ENCODE assay signal across 9 cellular contexts in genomic region chr20:3766381-3766780, GRCh38. TPM values are rescaled to one million over a fixed set of nuclear protein-coding genes. Genes with fewer than 3 reads are reported as not detected.
DNase-seq lines count a peak whose midpoint lies in the region; ATAC-seq and TF ChIP-seq lines count a peak whose summit lies in the region.
"Had no signal": no experiment of that assay in that cellular context is flagged by ENCODE, and none has a peak within 500 bp of the region (broad histone marks: within the 10 kb centered on the region; RNA-seq: fewer than 3 reads in every experiment).

No MANE protein-coding gene starts in this region.

- H3K4me1 Mint-ChIP-seq in activated CD4-positive, alpha-beta memory T cell treated with anti-CD3 and anti-CD28 coated beads, Interleukin-2, amount 10 ng/mL, durations not matched to agents 7 days and 5 days: peaks cover 28% of the 10 kb centered on the region

- H3K27me3 Mint-ChIP-seq in activated CD4-positive, alpha-beta memory T cell treated with anti-CD3 and anti-CD28 coated beads, Interleukin-2, amount 10 ng/mL, durations not matched to agents 7 days and 5 days: no peaks in the 10 kb centered on the region

- peak overlapping the region; percentile 96 for H3K4me2 ChIP-seq in smooth muscle cell

- TF ChIP-seq POLR2A in testis (IDR thresholded peaks at IDR 0.05): no peak

- H2AFZ ChIP-seq in smooth muscle cell (ENCODE audit: low read depth): no peak overlapping the region

- peak overlapping the region; percentile 87 for H3K27ac ChIP-seq in left ventricle myocardium inferior (replicated peaks)
- H3K27ac ChIP-seq in smooth muscle cell (ENCODE audit: low read depth): no peak overlapping the region
- H3K27ac ChIP-seq in testis: no peak overlapping the region

- H3K27ac Mint-ChIP-seq in activated CD4-positive, alpha-beta memory T cell treated with anti-CD3 and anti-CD28 coated beads, Interleukin-2, amount 10 ng/mL, durations not matched to agents 7 days and 5 days: no peak overlapping the region

- H3K9ac ChIP-seq in smooth muscle cell (ENCODE audit: low read depth): no peak overlapping the region

- H3K4me3 ChIP-seq in HFF-Myc (replicated peaks; ENCODE audit: low read depth, low read length) (peak overlapping the region; percentile 97), left ventricle myocardium inferior (peak overlapping the region; percentile 79), smooth muscle cell (no peak overlapping the region), testis (peak overlapping the region in 1 of 2 donors; percentile 73)

- no peaks in the 10 kb centered on the region for H4K20me1 ChIP-seq in smooth muscle cell (ENCODE audit: low read depth)

- intact Hi-C loops in left ventricle myocardium inferior (cut with micrococcal nuclease): no loop called here
- intact Hi-C loops in testis (cut with DNase I; ENCODE audit: low total_unique reads): no loop called here

- no peak for DNase-seq in HFF-Myc (ENCODE audit: extremely low read depth, low read depth)
- no peak for DNase-seq in activated CD4-positive, alpha-beta memory T cell treated with anti-CD3 and anti-CD28 coated beads, Interleukin-2, amount 10 ng/mL, durations not matched to agents 7 days and 5 days
- no peak for DNase-seq in left ventricle myocardium inferior
- no peak for DNase-seq in smooth muscle cell (lab: John Stamatoyannopoulos, UW; ENCODE audit: unreplicated experiment)
- DNase-seq in testis: no peak
- DNase-seq in Ammon's horn (ENCODE audit: low spot score): no peak
- DNase-seq: islet precursor cell had no signal

- H3K4me3 Mint-ChIP-seq in activated CD4-positive, alpha-beta memory T cell treated with anti-CD3 and anti-CD28 coated beads, Interleukin-2, amount 10 ng/mL, durations not matched to agents 7 days and 5 days: peak overlapping the region; percentile 83

- H3K9me3 Mint-ChIP-seq in activated CD4-positive, alpha-beta memory T cell treated with anti-CD3 and anti-CD28 coated beads, Interleukin-2, amount 10 ng/mL, durations not matched to agents 7 days and 5 days: no peaks in the 10 kb centered on the region

- WGBS in smooth muscle cell (ENCODE audit: low lambda C conversion rate): 78% methylated on average over 1 of the region's 1 CpG
- WGBS in testis, 2 donors: 0 to 21% methylated on average over 1 of the region's 1 CpG

- ATAC-seq in GM19351 (IDR thresholded peaks at IDR 0.05; ENCODE audit: unreplicated experiment) (no peak), GM21381 (IDR thresholded peaks at IDR 0.05; ENCODE audit: unreplicated experiment) (no peak)

- POLR2A ChIA-PET in activated CD4-positive, alpha-beta memory T cell treated with anti-CD3 and anti-CD28 coated beads, Interleukin-2, amount 10 ng/mL, durations not matched to agents 7 days and 5 days (lab: Charles Lee): interaction anchor here (0.6 to 5.2 kb wide), 6 partner anchors 10 to 122 kb away, joined by 3 to 64 read pairs (median 6); partner anchors contain the start of genes AP5S1, CDC25B, CENPB and SPEF1

- H3K9me3 ChIP-seq in left ventricle myocardium inferior (replicated peaks): no peaks in the 10 kb centered on the region
- H3K9me3 ChIP-seq in smooth muscle cell (replicated peaks; ENCODE audit: low read depth): no peaks in the 10 kb centered on the region
- H3K9me3 ChIP-seq in testis: no peaks in the 10 kb centered on the region

- H3F3A ChIP-seq in smooth muscle cell (ENCODE audit: low read depth): no peaks in the 10 kb centered on the region

- CTCF ChIA-PET in activated CD4-positive, alpha-beta memory T cell treated with anti-CD3 and anti-CD28 coated beads, Interleukin-2, amount 10 ng/mL, durations not matched to agents 7 days and 5 days (lab: Charles Lee): interaction anchor here (0.9 to 4.5 kb wide), 7 partner anchors 9 to 219 kb away, joined by 3 to 43 read pairs (median 5); partner anchors contain the start of genes AP5S1 and CENPB

- H3K27me3 ChIP-seq in left ventricle myocardium inferior (ENCODE audit: low read depth) (no peaks in the 10 kb centered on the region), smooth muscle cell (ENCODE audit: low read depth) (no peaks in the 10 kb centered on the region), testis (no peaks in the 10 kb centered on the region)

- peaks cover 37% of the 10 kb centered on the region for H3K4me1 ChIP-seq in left ventricle myocardium inferior
- H3K4me1 ChIP-seq in smooth muscle cell (ENCODE audit: low read depth): peaks cover 14% of the 10 kb centered on the region
- H3K4me1 ChIP-seq in testis: peaks cover 8% of the 10 kb centered on the region

- H3K36me3 ChIP-seq in left ventricle myocardium inferior: no peaks in the 10 kb centered on the region
- H3K36me3 ChIP-seq in smooth muscle cell (ENCODE audit: low read depth): no peaks in the 10 kb centered on the region
- no peaks in the 10 kb centered on the region for H3K36me3 ChIP-seq in testis (ENCODE audit: low read depth, missing control alignments)

- H3K36me3 Mint-ChIP-seq in activated CD4-positive, alpha-beta memory T cell treated with anti-CD3 and anti-CD28 coated beads, Interleukin-2, amount 10 ng/mL, durations not matched to agents 7 days and 5 days (ENCODE audit: low read depth): no peaks in the 10 kb centered on the region

- TF ChIP-seq CTCF in HFF-Myc (IDR thresholded peaks at IDR 0.05; ENCODE audit: low read depth, low read length, missing control alignments) (no peak), left ventricle myocardium inferior (IDR thresholded peaks at IDR 0.05; ENCODE audit: borderline replicate concordance) (no peak), smooth muscle cell (IDR thresholded peaks at IDR 0.05; ENCODE audit: borderline replicate concordance, insufficient read depth, poor library complexity, severe bottlenecking) (no peak), testis (IDR thresholded peaks at IDR 0.05) (no peak)

- H3K79me2 ChIP-seq in smooth muscle cell (ENCODE audit: low read depth): no peaks in the 10 kb centered on the region

RNA-seq across cellular contexts. Expression of gene ADISSP, which starts 1.2 kb away (rescaled TPM):
- 10 to 100 TPM; 20.7 to 23.4 TPM for total RNA-seq in activated CD4-positive, alpha-beta memory T cell treated with anti-CD3 and anti-CD28 coated beads, Interleukin-2, amount 10 ng/mL, durations not matched to agents 7 days and 5 days
- total RNA-seq in left ventricle myocardium inferior (10.2 TPM), smooth muscle cell (7.6 and 11.8 TPM in 2 replicates), testis (10 to 100 TPM; 17.6 to 19.7 TPM)
- polyA plus RNA-seq in smooth muscle cell (33.4 and 46.7 TPM in 2 replicates), testis (ENCODE audit: insufficient read depth, low read depth, low replicate concordance) (36.5 TPM)

RNA-seq across cellular contexts. Expression of gene SPEF1, which starts 14.9 kb away (rescaled TPM):
- not detected for total RNA-seq in activated CD4-positive, alpha-beta memory T cell treated with anti-CD3 and anti-CD28 coated beads, Interleukin-2, amount 10 ng/mL, durations not matched to agents 7 days and 5 days
- total RNA-seq in left ventricle myocardium inferior (0.33 TPM), smooth muscle cell (0.36 and 0.72 TPM in 2 replicates), testis (10 to 100 TPM in 1 of 2 donors, 1 to 10 TPM in 1; 9.8 to 12.1 TPM)
- polyA plus RNA-seq in smooth muscle cell (0.32 and 0.47 TPM in 2 replicates), testis (ENCODE audit: insufficient read depth, low read depth, low replicate concordance) (28.8 TPM)

RNA-seq across cellular contexts. Expression of gene CENPB, which starts 20.2 kb away (rescaled TPM):
- total RNA-seq in activated CD4-positive, alpha-beta memory T cell treated with anti-CD3 and anti-CD28 coated beads, Interleukin-2, amount 10 ng/mL, durations not matched to agents 7 days and 5 days: 10 to 100 TPM; 67.0 to 68.0 TPM
- 70.7 TPM for total RNA-seq in left ventricle myocardium inferior
- 23.6 TPM in 2 replicates for total RNA-seq in smooth muscle cell
- polyA plus RNA-seq in smooth muscle cell: 10.4 and 13.4 TPM in 2 replicates
- total RNA-seq in testis: 10 to 100 TPM; 32.2 to 44.1 TPM
- polyA plus RNA-seq in testis (ENCODE audit: insufficient read depth, low read depth, low replicate concordance): 24.8 TPM

RNA-seq across cellular contexts. Expression of gene CDC25B, which starts 29.7 kb away (rescaled TPM):
- total RNA-seq in activated CD4-positive, alpha-beta memory T cell treated with anti-CD3 and anti-CD28 coated beads, Interleukin-2, amount 10 ng/mL, durations not matched to agents 7 days and 5 days: 100 to 1,000 TPM; 452 to 454 TPM
- total RNA-seq in left ventricle myocardium inferior (8.1 TPM), smooth muscle cell (9.5 and 14.7 TPM in 2 replicates), testis (10 to 100 TPM; 25.4 to 45.6 TPM)
- polyA plus RNA-seq in smooth muscle cell (11.1 and 14.8 TPM in 2 replicates), testis (ENCODE audit: insufficient read depth, low read depth, low replicate concordance) (14.4 TPM)

RNA-seq across cellular contexts. Expression of gene HSPA12B, which starts 33.9 kb away (rescaled TPM):
- total RNA-seq in activated CD4-positive, alpha-beta memory T cell treated with anti-CD3 and anti-CD28 coated beads, Interleukin-2, amount 10 ng/mL, durations not matched to agents 7 days and 5 days: under 1 TPM in 1 of 2 experiments, not detected in 1; 0.08 TPM
- 12.5 TPM for total RNA-seq in left ventricle myocardium inferior
- 0.04 and 0.40 TPM in 2 replicates for total RNA-seq in smooth muscle cell
- polyA plus RNA-seq in smooth muscle cell: 0.72 and 1.0 TPM in 2 replicates
- total RNA-seq in testis: 10 to 100 TPM; 10.7 to 11.1 TPM
- polyA plus RNA-seq in testis (ENCODE audit: insufficient read depth, low read depth, low replicate concordance): 8.0 TPM
